In the genomic region with DNA sequence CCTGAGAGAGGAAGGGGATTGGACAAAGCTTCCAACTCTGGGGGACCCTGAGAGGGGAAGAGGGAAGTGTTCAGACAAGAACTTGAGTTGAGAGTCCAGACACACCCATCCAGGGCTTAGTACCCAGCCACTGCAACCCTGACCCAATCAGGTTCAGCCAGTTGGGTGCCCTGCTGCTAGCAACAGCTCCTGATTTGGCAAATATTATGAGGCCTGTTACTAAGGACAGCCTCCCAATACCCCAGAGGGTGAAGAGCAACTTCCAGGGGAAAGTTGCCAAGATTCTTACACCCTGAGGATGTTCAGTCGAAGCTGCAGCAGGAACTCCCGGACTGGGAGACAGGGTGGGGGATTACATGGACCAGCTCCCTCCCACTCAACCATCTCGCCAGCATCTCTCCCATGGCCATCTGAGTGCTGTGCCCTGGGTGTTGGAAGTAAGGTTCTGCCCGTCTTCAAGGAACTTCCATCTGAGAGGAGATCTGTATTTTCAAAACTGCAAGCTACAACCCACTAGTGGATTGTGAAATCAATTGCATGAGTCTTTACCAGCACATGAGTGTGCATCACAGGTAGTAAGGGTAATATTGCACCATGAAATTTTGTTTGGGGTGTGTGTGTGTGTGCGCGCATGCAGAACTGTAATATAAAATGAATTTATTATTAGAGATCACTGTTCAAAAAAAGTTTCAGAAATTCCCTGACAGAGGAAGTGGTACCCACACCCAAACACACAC, we compare ENCODE assay signal across 16 cellular contexts. TPM values are rescaled to one million over a fixed set of nuclear protein-coding genes. Genes with fewer than 3 reads are reported as not detected.
A peak's percentile ranks its signal among the peaks of the same experiment; 100 is the strongest.
DNase-seq lines count a peak whose midpoint lies in the region; ATAC-seq, FAIRE-seq and TF ChIP-seq lines count a peak whose summit lies in the region.
"Had no signal": no experiment of that assay in that cellular context is flagged by ENCODE, and none has a peak within 500 bp of the region (broad histone marks: within the 10 kb centered on the region; RNA-seq: fewer than 3 reads in every experiment).

No MANE protein-coding gene starts in this region.

- H3K23me2 ChIP-seq in H9 (ENCODE audit: insufficient read length, low read depth, low read length, poor library complexity, severe bottlenecking): no peaks in the 10 kb centered on the region

- peaks cover 4% of the 10 kb centered on the region for H3K27me3 Mint-ChIP-seq in H9 (ENCODE audit: low read depth)
- no peaks in the 10 kb centered on the region for H3K27me3 Mint-ChIP-seq in activated CD8-positive, alpha-beta T cell treated with anti-CD3 and anti-CD28 coated beads for 36 hours

- H3K23ac ChIP-seq in H9 (ENCODE audit: insufficient read length, low read depth, low read length): no peak overlapping the region

- ATAC-seq in pancreas: peak in 3 of 4 donors; percentile 38 to 67 (median 66)
- ATAC-seq in activated CD8-positive, alpha-beta T cell treated with anti-CD3 and anti-CD28 coated beads for 36 hours: no peak
- ATAC-seq in GM21576 (IDR thresholded peaks at IDR 0.05; ENCODE audit: unreplicated experiment): no peak
- no peak for ATAC-seq in HG02970 (IDR thresholded peaks at IDR 0.05; ENCODE audit: low FRiP score, unreplicated experiment)
- ATAC-seq: activated CD4-positive, CD25-positive, alpha-beta regulatory T cell treated with anti-CD3 and anti-CD28 coated beads, Interleukin-2, amount 50 U/mL, for 24 hours; GM23338 had no signal

- H3T11ph ChIP-seq in H9 (ENCODE audit: low read length): no peak overlapping the region

- H2AFZ ChIP-seq in H9 (ENCODE audit: low read length): no peak overlapping the region
- H2AFZ ChIP-seq: GM23338 had no signal

- no peak overlapping the region for H2BK120ac ChIP-seq in H9 (ENCODE audit: low read depth, low read length, poor library complexity, severe bottlenecking)

- no peak overlapping the region for H2BK12ac ChIP-seq in H9 (ENCODE audit: insufficient read length, low read depth, low read length)

- DNase-seq in H9 (peak; percentile 31), RWPE1 (ENCODE audit: low spot score) (peak; percentile 93), fibroblast of peridontal ligament (ENCODE audit: extremely low read depth) (peak; percentile 43), pancreas (no peak), NCI-H2227 treated with DMSO at 0.1 percent for 48 hours (lab: John Stamatoyannopoulos, UW) (no peak)
- no peak for DNase-seq in activated CD8-positive, alpha-beta T cell treated with anti-CD3 and anti-CD28 coated beads for 36 hours
- DNase-seq: DND-41; naive B cell; NCI-H1092 treated with DMSO at 0.1 percent for 48 hours; stimulated activated CD4-positive, alpha-beta T cell treated with anti-CD3 and anti-CD28 coated beads, Interleukin-15, amount 100 ng/mL, for 24 hours; stimulated activated naive CD4-positive, alpha-beta T cell had no signal

- POLR2A ChIA-PET in RWPE1 (lab: Yijun Ruan, JAX; ENCODE audit: low non-redundant PET): no interaction called here
- POLR2A ChIA-PET in activated CD8-positive, alpha-beta T cell treated with anti-CD3 and anti-CD28 coated beads for 36 hours (lab: Charles Lee): interaction anchor here (0.9 kb wide), 1 partner anchor 284 kb away, joined by 3 read pairs; no protein-coding TSS in a partner anchor

- no peak for TF ChIP-seq CTCF in H9 (conservative IDR thresholded peaks at IDR 0.05)
- TF ChIP-seq CTCF in RWPE1 (conservative IDR thresholded peaks at IDR 0.05; ENCODE audit: low read depth): no peak
- no peak for TF ChIP-seq CTCF in pancreas (IDR thresholded peaks at IDR 0.05)
- no peak for TF ChIP-seq CTCF in activated CD8-positive, alpha-beta T cell treated with anti-CD3 and anti-CD28 coated beads for 36 hours (IDR thresholded peaks at IDR 0.05)

- no peaks in the 10 kb centered on the region for H3K9me3 Mint-ChIP-seq in H9
- no peaks in the 10 kb centered on the region for H3K9me3 Mint-ChIP-seq in activated CD8-positive, alpha-beta T cell treated with anti-CD3 and anti-CD28 coated beads for 36 hours
- H3K9me3 Mint-ChIP-seq: GM23338 had no signal

- intact Hi-C loops in pancreas (cut with DNase I): loop anchor here in 1 of 3 donors (10.0 kb wide), 1 partner anchor 485 kb away; no protein-coding TSS in a partner anchor
- intact Hi-C loops in activated CD8-positive, alpha-beta T cell treated with anti-CD3 and anti-CD28 coated beads for 36 hours (cut with micrococcal nuclease): loop anchor here (10.0 kb wide), 1 partner anchor 145 kb away; no protein-coding TSS in a partner anchor

- no peaks in the 10 kb centered on the region for H3K36me3 Mint-ChIP-seq in H9 (ENCODE audit: insufficient read depth in 1 of 3, low read depth in 3 of 3)
- H3K36me3 Mint-ChIP-seq in activated CD8-positive, alpha-beta T cell treated with anti-CD3 and anti-CD28 coated beads for 36 hours (ENCODE audit: low read depth): no peaks in the 10 kb centered on the region
- H3K36me3 Mint-ChIP-seq: naive B cell had no signal

- no peak overlapping the region for H3K14ac ChIP-seq in H9 (ENCODE audit: insufficient read depth, low read length)

- H3K56ac ChIP-seq in H9 (ENCODE audit: insufficient read length, low read depth, low read length): no peak overlapping the region

- H3K36me3 ChIP-seq in pancreas: no peaks in the 10 kb centered on the region

- H3K4me1 Mint-ChIP-seq in H9: peaks cover 2 to 3% of the 10 kb centered on the region in 2 experiments
- H3K4me1 Mint-ChIP-seq in activated CD8-positive, alpha-beta T cell treated with anti-CD3 and anti-CD28 coated beads for 36 hours (ENCODE audit: low read depth): no peaks in the 10 kb centered on the region
- H3K4me1 Mint-ChIP-seq: GM23338 had no signal

- H3K27ac Mint-ChIP-seq in H9: no peak overlapping the region; a peak in 1 of 7 replicates
- H3K27ac Mint-ChIP-seq in activated CD8-positive, alpha-beta T cell treated with anti-CD3 and anti-CD28 coated beads for 36 hours: no peak overlapping the region
- H3K27ac Mint-ChIP-seq: GM23338 had no signal

- WGBS in H9 (ENCODE audit: extremely low coverage, insufficient read length, low lambda C conversion rate): no CpG with 5 or more reads among the region's 6 CpGs
- 76 to 83% methylated on average over 6 of the region's 6 CpGs for WGBS in pancreas, 2 donors

- no peak for FAIRE-seq in pancreas (lab: Jason Lieb, UNC)
- FAIRE-seq: colon had no signal

- no peak overlapping the region for H3K4me2 ChIP-seq in H9 (ENCODE audit: insufficient read depth, insufficient read length, low read length)
- H3K4me2 ChIP-seq: GM23338 had no signal

- no peaks in the 10 kb centered on the region for H3K79me1 ChIP-seq in H9 (ENCODE audit: insufficient read depth, low read depth, low read length, poor library complexity, severe bottlenecking)

- no peak overlapping the region for H2BK5ac ChIP-seq in H9 (ENCODE audit: insufficient read length, low read length)

- no peak overlapping the region for H2BK20ac ChIP-seq in H9 (ENCODE audit: low read depth, low read length, poor library complexity, severe bottlenecking)

- H3K9me3 ChIP-seq in H9 (ENCODE audit: control insufficient read depth, low read depth, low read length): no peaks in the 10 kb centered on the region
- no peaks in the 10 kb centered on the region for H3K9me3 ChIP-seq in pancreas

- H3K27me3 ChIP-seq in H9 (ENCODE audit: insufficient read depth, low read length): no peaks in the 10 kb centered on the region
- no peaks in the 10 kb centered on the region for H3K27me3 ChIP-seq in pancreas

- H3K4me1 ChIP-seq in H9 (ENCODE audit: insufficient read depth, low read length) (no peaks in the 10 kb centered on the region), pancreas (no peaks in the 10 kb centered on the region)

- no peak overlapping the region for H3K4ac ChIP-seq in H9 (ENCODE audit: low read depth, low read length)

- no peak overlapping the region for H3K18ac ChIP-seq in H9 (ENCODE audit: insufficient read length, low read depth, low read length)

- CTCF ChIA-PET in RWPE1 (lab: Yijun Ruan, JAX): interaction anchor here (0.6 to 0.8 kb wide), 4 partner anchors 20 to 652 kb away, joined by 3 read pairs; no protein-coding TSS in a partner anchor
- CTCF ChIA-PET in activated CD8-positive, alpha-beta T cell treated with anti-CD3 and anti-CD28 coated beads for 36 hours (lab: Charles Lee): interaction anchor here (0.9 to 1.9 kb wide), 2 partner anchors 14 to 18 kb away, joined by 3 to 8 read pairs; no protein-coding TSS in a partner anchor

- H4K91ac ChIP-seq in H9 (ENCODE audit: insufficient read length, low read depth, low read length): no peak overlapping the region

- no peak overlapping the region for H3K4me3 Mint-ChIP-seq in H9
- no peak overlapping the region for H3K4me3 Mint-ChIP-seq in activated CD8-positive, alpha-beta T cell treated with anti-CD3 and anti-CD28 coated beads for 36 hours
- H3K4me3 Mint-ChIP-seq: GM23338, naive B cell had no signal

- no peak overlapping the region for H4K5ac ChIP-seq in H9 (ENCODE audit: insufficient read length, low read depth, low read length)

- H2AK5ac ChIP-seq in H9 (ENCODE audit: insufficient read length, low read length): no peak overlapping the region

- H4K8ac ChIP-seq in H9 (replicated peaks; ENCODE audit: insufficient read length, low read depth, low read length): no peak overlapping the region

- no peak overlapping the region for H3K9ac ChIP-seq in H9 (ENCODE audit: extremely low read depth, insufficient read length, low read length)

- no peaks in the 10 kb centered on the region for H4K20me1 ChIP-seq in H9 (ENCODE audit: control insufficient read depth, insufficient read depth, insufficient read length)

- no peak overlapping the region for H3K4me3 ChIP-seq in pancreas
- H3K4me3 ChIP-seq: GM23338 had no signal

- H2BK15ac ChIP-seq in H9 (ENCODE audit: low read depth, low read length): no peak overlapping the region

- H3K79me2 ChIP-seq in H9 (ENCODE audit: insufficient read depth, low read length): no peaks in the 10 kb centered on the region

- no peak overlapping the region for H3K27ac ChIP-seq in H9 (ENCODE audit: insufficient read length, low read depth, low read length)
- H3K27ac ChIP-seq in RWPE1: peak overlapping the region; percentile 93
- H3K27ac ChIP-seq in pancreas: no peak overlapping the region

RNA-seq across cellular contexts. Expression of gene KRT78, which starts 11.5 kb away (rescaled TPM):
- total RNA-seq in H9 (2021) (not detected in 2 replicates), pancreas (under 1 TPM in 2 of 6 donors, not detected in 4; 0.35 to 0.56 TPM)
- polyA plus RNA-seq in pancreas: 1 to 10 TPM in 1 of 2 donors, under 1 TPM in 1; 0.27 to 1.1 TPM
- not detected for total RNA-seq in activated CD8-positive, alpha-beta T cell treated with anti-CD3 and anti-CD28 coated beads for 36 hours
- total RNA-seq: GM23338 had no signal
- polyA plus RNA-seq: GM23338 had no signal

RNA-seq across cellular contexts. Expression of gene KRT79, which starts 26.2 kb away (rescaled TPM):
- total RNA-seq in H9 (2021) (not detected in 2 replicates), pancreas (under 1 TPM in 1 of 6 donors, not detected in 5; 0.09 TPM)
- not detected for polyA plus RNA-seq in pancreas
- total RNA-seq in activated CD8-positive, alpha-beta T cell treated with anti-CD3 and anti-CD28 coated beads for 36 hours: 1 to 10 TPM in 1 of 2 experiments, under 1 TPM in 1; 0.87 to 1.6 TPM
- polyA plus RNA-seq: GM23338 had no signal

RNA-seq across cellular contexts. Expression of gene KRT8, which starts 44.6 kb away (rescaled TPM):
- total RNA-seq in H9 (2021) (244 and 247 TPM in 2 replicates), pancreas (100 to 1,000 TPM; 317 to 789 (median 496) TPM)
- polyA plus RNA-seq in pancreas: 100 to 1,000 TPM; 698 to 759 TPM
- total RNA-seq in activated CD8-positive, alpha-beta T cell treated with anti-CD3 and anti-CD28 coated beads for 36 hours: under 1 TPM; 0.29 to 0.40 TPM

RNA-seq across cellular contexts. Expression of gene KRT4, which starts 46.4 kb away (rescaled TPM):
- total RNA-seq in H9 (2021) (not detected in 2 replicates), pancreas (under 1 TPM in 5 of 6 donors, not detected in 1; 0.09 to 0.28 (median 0.20) TPM)
- polyA plus RNA-seq in pancreas: 1 to 10 TPM; 1.3 to 1.9 TPM
- total RNA-seq in activated CD8-positive, alpha-beta T cell treated with anti-CD3 and anti-CD28 coated beads for 36 hours: under 1 TPM; 0.11 to 0.16 TPM
- total RNA-seq: GM23338 had no signal
- polyA plus RNA-seq: GM23338 had no signal

Comparison
In these comparisons a context has a peak if more than half of its experiments do, and no peak if none do; other contexts are left out.
1. DNase-seq: peak in H9 (single experiment), RWPE1 (single experiment) and fibroblast of peridontal ligament (single experiment); none in pancreas (0 of 6), activated CD8-positive, alpha-beta T cell treated with anti-CD3 and anti-CD28 coated beads for 36 hours (single experiment) and NCI-H2227 treated with DMSO at 0.1 percent for 48 hours (single experiment).
2. ATAC-seq: peak in pancreas (3 of 4); none in activated CD8-positive, alpha-beta T cell treated with anti-CD3 and anti-CD28 coated beads for 36 hours (single experiment), GM21576 (single experiment) and HG02970 (single experiment).
3. RNA of gene KRT8, which starts 44.6 kb away (total RNA-seq): 317 to 789 TPM in pancreas and 244 to 247 TPM in H9; 0.29 to 0.40 TPM in activated CD8-positive, alpha-beta T cell treated with anti-CD3 and anti-CD28 coated beads for 36 hours; every median in the first group is over 100 times any median in the second.